Comparison of ENCODE assay signal across 8 cellular contexts in the genomic region with DNA sequence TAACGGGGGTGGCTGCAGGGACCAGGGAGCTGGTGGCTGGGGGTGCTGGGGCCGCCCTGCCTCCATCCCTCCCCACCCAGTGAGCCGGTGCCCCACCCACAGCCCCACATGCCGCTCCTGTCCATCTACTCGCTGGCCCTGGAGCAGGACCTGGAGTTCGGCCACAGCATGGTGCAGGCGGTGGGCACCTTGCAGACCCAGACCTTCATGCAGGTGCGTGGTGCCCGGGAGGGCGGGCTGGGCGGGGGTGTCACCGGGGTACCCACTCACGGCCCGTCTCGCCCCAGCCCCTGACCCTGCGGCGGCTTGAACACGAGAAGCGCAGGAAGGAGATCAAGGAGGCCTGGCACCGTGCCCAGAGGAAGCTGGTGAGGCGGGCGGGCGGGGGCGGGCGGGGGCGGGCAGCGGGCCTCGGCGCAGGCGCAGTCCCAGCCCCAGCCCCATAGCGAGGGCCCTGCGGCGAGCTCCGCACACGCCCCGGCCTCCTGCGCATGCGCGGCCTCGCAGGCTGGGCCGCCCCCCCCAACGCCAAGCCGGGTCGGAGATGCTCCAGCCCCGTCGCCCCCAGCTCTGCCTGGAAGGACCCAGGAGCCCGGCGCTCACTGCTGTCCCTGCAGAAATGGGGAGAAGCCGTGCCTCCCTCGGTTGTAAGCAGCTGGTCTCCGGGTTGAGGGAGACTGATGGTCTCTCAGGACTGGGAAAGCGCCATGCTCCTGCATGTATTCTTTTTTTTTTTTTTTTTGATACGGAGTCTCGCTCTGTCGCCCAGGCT. TPM values are rescaled to one million over a fixed set of nuclear protein-coding genes. Genes with fewer than 3 reads are reported as not detected.
DNase-seq lines count a peak whose midpoint lies in the region; ATAC-seq, FAIRE-seq and TF ChIP-seq lines count a peak whose summit lies in the region.

No MANE protein-coding gene starts in this region.

- no peaks in the 10 kb centered on the region for H3K9me3 Mint-ChIP-seq in activated B cell treated with CpG ODN at 0.5 μM for 24 hours
- no peaks in the 10 kb centered on the region for H3K9me3 Mint-ChIP-seq in type B pancreatic cell

- H3K4me3 Mint-ChIP-seq in activated B cell treated with CpG ODN at 0.5 μM for 24 hours (peak overlapping the region; percentile 53), type B pancreatic cell (no peak overlapping the region)

- no peak for FAIRE-seq in pancreas (lab: Jason Lieb, UNC)

- H3K36me3 Mint-ChIP-seq in activated B cell treated with CpG ODN at 0.5 μM for 24 hours (ENCODE audit: low read depth): peaks cover 50% of the 10 kb centered on the region
- no peaks in the 10 kb centered on the region for H3K36me3 Mint-ChIP-seq in type B pancreatic cell

- intact Hi-C loops in activated B cell treated with CpG ODN at 0.5 μM for 24 hours (cut with micrococcal nuclease): no loop called here
- intact Hi-C loops in mammary epithelial cell (cut with micrococcal nuclease): no loop called here
- intact Hi-C loops in pancreas (cut with DNase I): no loop called here

- ATAC-seq in HG02642 (IDR thresholded peaks at IDR 0.05; ENCODE audit: poor library complexity, unreplicated experiment) (peak; percentile 70), activated B cell treated with CpG ODN at 0.5 μM for 24 hours (ENCODE audit: low read depth) (peak; percentile 37), pancreas (peak in 3 of 4 donors; percentile 4 to 47 (median 38)), upper lobe of left lung (ENCODE audit: low FRiP score in 2 of 2) (peak; percentile 55 to 71)

- no peaks in the 10 kb centered on the region for H4K20me1 ChIP-seq in mammary epithelial cell (ENCODE audit: insufficient read depth, low read length)

- DNase-seq in COLO668 (lab: John Stamatoyannopoulos, UW; ENCODE audit: unreplicated experiment): peak; percentile 96
- peak; percentile 92 for DNase-seq in NCI-H2171 (lab: John Stamatoyannopoulos, UW)
- peak; percentile 82 for DNase-seq in activated B cell treated with CpG ODN at 0.5 μM for 24 hours
- peak; percentile 51 for DNase-seq in mammary epithelial cell
- peak in 5 of 6 donors; percentile 45 to 91 (median 78) for DNase-seq in pancreas
- DNase-seq in upper lobe of left lung: peak; percentile 94 to 95
- no peak for DNase-seq in type B pancreatic cell (ENCODE audit: extremely low spot score, unreplicated experiment)

- peaks cover 13% of the 10 kb centered on the region for H3K4me1 ChIP-seq in mammary epithelial cell (ENCODE audit: insufficient read depth, low read length)
- H3K4me1 ChIP-seq in pancreas: peaks cover 0 to 10% (median 0%) of the 10 kb centered on the region in 3 donors
- peaks cover 48 to 80% (median 57%) of the 10 kb centered on the region in 4 donors for H3K4me1 ChIP-seq in upper lobe of left lung

- H3K4me2 ChIP-seq in mammary epithelial cell (ENCODE audit: insufficient read depth, low read depth, low read length): peak overlapping the region; percentile 89

- H3K27me3 Mint-ChIP-seq in activated B cell treated with CpG ODN at 0.5 μM for 24 hours: no peaks in the 10 kb centered on the region
- H3K27me3 Mint-ChIP-seq in type B pancreatic cell: peaks cover 33% of the 10 kb centered on the region

- dilution Hi-C loops in mammary epithelial cell (cut with HindIII; ENCODE audit: low sequenced_read_pairs): loop anchor here (5.0 kb wide), 1 partner anchor 83 kb away; no protein-coding TSS in a partner anchor

- CTCF ChIA-PET in activated B cell treated with CpG ODN at 0.5 μM for 24 hours (lab: Charles Lee) (interaction anchor here (1.0 to 1.4 kb wide), 2 partner anchors 9 to 73 kb away, joined by 3 to 9 read pairs; no protein-coding TSS in a partner anchor), mammary epithelial cell (lab: Charles Lee; ENCODE audit: low non-redundant PET) (interaction anchor here (0.6 kb wide), 1 partner anchor 16 kb away, joined by 9 read pairs; no protein-coding TSS in a partner anchor)

- no peaks in the 10 kb centered on the region for H3K79me2 ChIP-seq in mammary epithelial cell (ENCODE audit: insufficient read depth, low read length)

- TF ChIP-seq POLR2A in upper lobe of left lung (IDR thresholded peaks at IDR 0.05): no peak

- H3K27me3 ChIP-seq in mammary epithelial cell (ENCODE audit: insufficient read depth, low read length) (peaks cover 6% of the 10 kb centered on the region), pancreas (peaks cover 0 to 14% (median 0%) of the 10 kb centered on the region in 4 donors), upper lobe of left lung (peaks cover 0 to 6% (median 0%) of the 10 kb centered on the region in 4 donors)

- H3K4me1 Mint-ChIP-seq in activated B cell treated with CpG ODN at 0.5 μM for 24 hours (peaks cover 63% of the 10 kb centered on the region), type B pancreatic cell (ENCODE audit: unreplicated experiment) (peaks cover 5% of the 10 kb centered on the region)

- H3K36me3 ChIP-seq in mammary epithelial cell (ENCODE audit: insufficient read depth, low read length): no peaks in the 10 kb centered on the region
- H3K36me3 ChIP-seq in pancreas: no peaks in the 10 kb centered on the region
- H3K36me3 ChIP-seq in upper lobe of left lung: peaks cover 0 to 42% (median 25%) of the 10 kb centered on the region in 4 donors

- no peak for TF ChIP-seq EP300 in upper lobe of left lung (IDR thresholded peaks at IDR 0.05)

- POLR2A ChIA-PET in activated B cell treated with CpG ODN at 0.5 μM for 24 hours (lab: Charles Lee): interaction anchor here (0.5 to 13.1 kb wide), 25 partner anchors 8 to 195 kb away, joined by 3 to 184 read pairs (median 6); a partner anchor contains a TSS

- H2AFZ ChIP-seq in mammary epithelial cell (ENCODE audit: low read depth, low read length): peak overlapping the region; percentile 44

- TF ChIP-seq CTCF in activated B cell treated with CpG ODN at 0.5 μM for 24 hours (IDR thresholded peaks at IDR 0.05) (no peak), mammary epithelial cell (conservative IDR thresholded peaks at IDR 0.05 in 1 of 2, IDR thresholded peaks at IDR 0.05 in 1 of 2; ENCODE audit: extremely low read depth in 1 of 2, insufficient read depth in 1 of 2, low read depth in 1 of 2, low read length in 2 of 2) (no peak), pancreas (IDR thresholded peaks at IDR 0.05) (no peak), upper lobe of left lung (IDR thresholded peaks at IDR 0.05) (no peak), type B pancreatic cell (conservative IDR thresholded peaks at IDR 0.05) (no peak)

- BruUV-seq in mammary epithelial cell (replicated peaks; lab: Mats Ljungman, UMichigan): no TSS peak

- 40% methylated on average over 1 of the region's 55 CpGs for WGBS in mammary epithelial cell (ENCODE audit: low coverage, missing lambda C conversion rate)
- WGBS in pancreas, 2 donors: 62 to 66% methylated on average over 40 to 55 of the region's 55 CpGs
- WGBS in upper lobe of left lung, 2 donors: 15 to 19% methylated on average over 9 to 21 of the region's 55 CpGs

- no peak overlapping the region for H3K27ac ChIP-seq in mammary epithelial cell (ENCODE audit: insufficient read depth, low read depth, low read length)
- H3K27ac ChIP-seq in pancreas: peak overlapping the region in 1 of 4 donors; percentile 59
- H3K27ac ChIP-seq in upper lobe of left lung: peak overlapping the region; percentile 40 to 80 (median 72)

- no peak overlapping the region for H3K9ac ChIP-seq in mammary epithelial cell (ENCODE audit: insufficient read depth, low read length)

- in situ Hi-C loops in mammary epithelial cell (cut with MboI; ENCODE audit: low sequenced_read_pairs in 2 of 2): no loop called here

- H3K27ac Mint-ChIP-seq in activated B cell treated with CpG ODN at 0.5 μM for 24 hours (peak overlapping the region; percentile 93), type B pancreatic cell (no peak overlapping the region)

- no peaks in the 10 kb centered on the region for H3K9me3 ChIP-seq in mammary epithelial cell (replicated peaks; ENCODE audit: insufficient read depth, low read length)
- no peaks in the 10 kb centered on the region for H3K9me3 ChIP-seq in pancreas
- no peaks in the 10 kb centered on the region for H3K9me3 ChIP-seq in upper lobe of left lung

- H3K4me3 ChIP-seq in mammary epithelial cell (replicated peaks in 1 of 3; ENCODE audit: insufficient read depth in 1 of 3, low read depth in 2 of 3, low read length in 3 of 3) (peak overlapping the region in 2 of 3 experiments; percentile 34 to 43), pancreas (no peak overlapping the region), upper lobe of left lung (peak overlapping the region in 3 of 4 donors; percentile 26 to 41 (median 39))

RNA-seq across cellular contexts. Expression of a gene that starts 7.7 kb away (rescaled TPM):
- total RNA-seq in activated B cell treated with CpG ODN at 0.5 μM for 24 hours (266 and 312 TPM in 2 replicates), mammary epithelial cell (1 to 10 TPM in 1 of 2 donors, under 1 TPM in 1; 0.94 to 6.0 TPM), pancreas (10 to 100 TPM in 3 of 6 donors, 1 to 10 TPM in 3; 5.1 to 15.8 (median 8.4) TPM), upper lobe of left lung (100 to 1,000 TPM in 4 of 6 donors, 10 to 100 TPM in 2; 91.6 to 332 (median 123) TPM), type B pancreatic cell (ENCODE audit: low replicate concordance) (2.6 and 4.5 TPM in 2 replicates)
- polyA plus RNA-seq in mammary epithelial cell (1.3 TPM), pancreas (10 to 100 TPM; 11.6 to 21.6 TPM)
- 0.10 TPM for polyA minus RNA-seq in mammary epithelial cell

RNA-seq across cellular contexts. Expression of a gene that starts 20.5 kb away (rescaled TPM):
- total RNA-seq in activated B cell treated with CpG ODN at 0.5 μM for 24 hours (173 and 184 TPM in 2 replicates), mammary epithelial cell (100 to 1,000 TPM in 1 of 2 donors, 10 to 100 TPM in 1; 63.7 to 233 TPM), pancreas (10 to 100 TPM; 40.0 to 66.5 (median 58.6) TPM), upper lobe of left lung (100 to 1,000 TPM in 4 of 6 donors, 10 to 100 TPM in 2; 50.0 to 176 (median 103) TPM), type B pancreatic cell (ENCODE audit: low replicate concordance) (171 and 181 TPM in 2 replicates)
- polyA plus RNA-seq in mammary epithelial cell (258 TPM), pancreas (10 to 100 TPM; 62.5 to 69.4 TPM)
- 118 TPM for polyA minus RNA-seq in mammary epithelial cell

RNA-seq across cellular contexts. Expression of a gene that starts 29.1 kb away (rescaled TPM):
- total RNA-seq in activated B cell treated with CpG ODN at 0.5 μM for 24 hours (213 and 218 TPM in 2 replicates), mammary epithelial cell (100 to 1,000 TPM; 154 to 216 TPM), pancreas (100 to 1,000 TPM in 1 of 6 donors, 10 to 100 TPM in 5; 48.8 to 112 (median 63.8) TPM), upper lobe of left lung (100 to 1,000 TPM; 370 to 717 (median 484) TPM), type B pancreatic cell (ENCODE audit: low replicate concordance) (174 and 204 TPM in 2 replicates)
- polyA plus RNA-seq in mammary epithelial cell (357 TPM), pancreas (100 to 1,000 TPM; 255 to 290 TPM)
- polyA minus RNA-seq in mammary epithelial cell: 97.5 TPM

RNA-seq across cellular contexts. Expression of a gene that starts 34.8 kb away (rescaled TPM):
- 164 and 188 TPM in 2 replicates for total RNA-seq in activated B cell treated with CpG ODN at 0.5 μM for 24 hours
- 10 to 100 TPM; 14.3 to 28.4 TPM for total RNA-seq in mammary epithelial cell
- polyA plus RNA-seq in mammary epithelial cell: 7.4 TPM
- 21.8 TPM for polyA minus RNA-seq in mammary epithelial cell
- total RNA-seq in pancreas: 10 to 100 TPM in 4 of 6 donors, 1 to 10 TPM in 2; 6.9 to 27.0 (median 16.0) TPM
- polyA plus RNA-seq in pancreas: 100 to 1,000 TPM in 1 of 2 donors, 10 to 100 TPM in 1; 60.9 to 131 TPM
- 100 to 1,000 TPM in 2 of 6 donors, 10 to 100 TPM in 4; 34.1 to 224 (median 58.2) TPM for total RNA-seq in upper lobe of left lung
- 23.9 and 26.1 TPM in 2 replicates for total RNA-seq in type B pancreatic cell (ENCODE audit: low replicate concordance)

RNA-seq across cellular contexts. Expression of a gene that starts 48.3 kb away (rescaled TPM):
- 352 and 371 TPM in 2 replicates for total RNA-seq in activated B cell treated with CpG ODN at 0.5 μM for 24 hours
- total RNA-seq in mammary epithelial cell: 100 to 1,000 TPM; 420 to 485 TPM
- 287 TPM for polyA plus RNA-seq in mammary epithelial cell
- polyA minus RNA-seq in mammary epithelial cell: 688 TPM
- 10 to 100 TPM; 46.4 to 73.8 (median 56.2) TPM for total RNA-seq in pancreas
- polyA plus RNA-seq in pancreas: 10 to 100 TPM; 20.4 to 40.9 TPM
- 100 to 1,000 TPM in 5 of 6 donors, 10 to 100 TPM in 1; 98.1 to 262 (median 164) TPM for total RNA-seq in upper lobe of left lung
- total RNA-seq in type B pancreatic cell (ENCODE audit: low replicate concordance): 276 and 279 TPM in 2 replicates

Comparison
In these comparisons a context has a peak if more than half of its experiments do, and no peak if none do; other contexts are left out.
1. H3K4me3 ChIP-seq: peak in mammary epithelial cell (2 of 3) and upper lobe of left lung (3 of 4); none in pancreas (0 of 4).
2. RNA of a gene that starts 7.7 kb away (total RNA-seq): 266 to 312 TPM in activated B cell treated with CpG ODN at 0.5 μM for 24 hours and 91.6 to 332 TPM in upper lobe of left lung; 5.1 to 15.8 TPM in pancreas, 0.94 to 6.0 TPM in mammary epithelial cell and 2.6 to 4.5 TPM in type B pancreatic cell; every median in the first group is over 4 times any median in the second.
3. Peak in every context shown above with its lines, with median percentiles within 50 percentile points of each other: ATAC-seq.